Comparison of ENCODE assay signal across 2 cellular contexts in genomic region chr9:7186175-7186574, GRCh38.
TF ChIP-seq lines count a peak whose summit lies in the region.

No MANE protein-coding gene starts in this region.

TF ChIP-seq in IMR-90, 13 proteins besides CTCF, POLR2A, EP300 and RAD21:
- TF ChIP-seq USF2 (IDR thresholded peaks at IDR 0.05; ENCODE audit: low read depth, low read length), result no peak
- peak; percentile 48 for TF ChIP-seq SMC3 (IDR thresholded peaks at IDR 0.05; ENCODE audit: low read depth, low read length)
TF ChIP-seq in IMR-90: peak in this region for 1.

TF ChIP-seq in GM12878, 131 proteins besides CTCF, POLR2A, EP300 and RAD21 (continued from another document):
- TF ChIP-seq PBX3 (IDR thresholded peaks at IDR 0.05; ENCODE audit: insufficient replicate concordance, low read depth, low read length) (no peak), SMC3 (IDR thresholded peaks at IDR 0.05; ENCODE audit: borderline replicate concordance, low read length) (peak; percentile 7; the same call in 1 of the 2 replicates)
